17 cellular contexts compared by ENCODE assay signal in genomic region chr15:93823971-93824866, GRCh38.
A peak's percentile ranks its signal among the peaks of the same experiment; 100 is the strongest.
DNase-seq lines count a peak whose midpoint lies in the region; ATAC-seq and TF ChIP-seq lines count a peak whose summit lies in the region.
"Had no signal": no experiment of that assay in that cellular context is flagged by ENCODE, and none has a peak within 500 bp of the region (broad histone marks: within the 10 kb centered on the region; RNA-seq: fewer than 3 reads in every experiment).

No MANE protein-coding gene starts in this region.

- intact Hi-C loops in Right ventricle myocardium superior (cut with DNase I) = no loop called here
- intact Hi-C loops in left ventricle myocardium inferior (cut with micrococcal nuclease) = no loop called here
- intact Hi-C loops in aorta (cut with DNase I) = no loop called here

- no peak overlapping the region for H3K4me3 ChIP-seq in left ventricle myocardium inferior
- no peak overlapping the region for H3K4me3 ChIP-seq in gastroesophageal sphincter
- H3K4me3 ChIP-seq in aorta (ENCODE audit: low read length in 2 of 2) = no peak overlapping the region
- H3K4me3 ChIP-seq: GM23338 had no signal

- WGBS in gastroesophageal sphincter (ENCODE audit: low coverage in 1 of 2), 2 donors = 73% methylated on average over 3 to 8 of the region's 9 CpGs
- 80 to 89% methylated on average over 9 of the region's 9 CpGs for whole genome bisulfite sequencing in aorta, 2 donors

- H3K27ac ChIP-seq in left ventricle myocardium inferior (replicated peaks) (no peak overlapping the region), gastroesophageal sphincter (no peak overlapping the region), aorta (ENCODE audit: low read depth in 1 of 2, low read length in 2 of 2) (no peak overlapping the region)
- H3K27ac ChIP-seq: C4-2B, HL-60 had no signal

- H3K9me3 ChIP-seq in left ventricle myocardium inferior (replicated peaks) = peaks cover under 1% of the 10 kb centered on the region
- H3K9me3 ChIP-seq in gastroesophageal sphincter = no peaks in the 10 kb centered on the region
- H3K9me3 ChIP-seq in aorta (ENCODE audit: control insufficient read depth, low read length) = no peaks in the 10 kb centered on the region

- no peak for TF ChIP-seq POLR2A in gastroesophageal sphincter (IDR thresholded peaks at IDR 0.05)

- TF ChIP-seq CTCF in left ventricle myocardium inferior (IDR thresholded peaks at IDR 0.05; ENCODE audit: borderline replicate concordance) (no peak), gastroesophageal sphincter (IDR thresholded peaks at IDR 0.05) (no peak)

- H3K27me3 ChIP-seq in left ventricle myocardium inferior (ENCODE audit: low read depth) (peaks cover 3% of the 10 kb centered on the region), gastroesophageal sphincter (no peaks in the 10 kb centered on the region), aorta (ENCODE audit: control insufficient read depth in 1 of 2, insufficient read depth in 2 of 2, low read length in 1 of 2) (no peaks in the 10 kb centered on the region)

- no peaks in the 10 kb centered on the region for H3K36me3 ChIP-seq in left ventricle myocardium inferior
- no peaks in the 10 kb centered on the region for H3K36me3 ChIP-seq in gastroesophageal sphincter
- no peaks in the 10 kb centered on the region for H3K36me3 ChIP-seq in aorta (ENCODE audit: control insufficient read depth in 1 of 2, insufficient read depth in 2 of 2, low read length in 1 of 2)

- no peak for TF ChIP-seq EP300 in gastroesophageal sphincter (IDR thresholded peaks at IDR 0.05)

- ATAC-seq in Right ventricle myocardium superior (ENCODE audit: poor library complexity) (peak; percentile 26), gastroesophageal sphincter (peak; percentile 25), aorta (ENCODE audit: low FRiP score) (peak; percentile 34)
- ATAC-seq: GM23338 had no signal

- DNase-seq in Right ventricle myocardium superior = no peak
- DNase-seq in left ventricle myocardium inferior = no peak
- peak; percentile 13 for DNase-seq in RPMI7951 (ENCODE audit: low read depth)
- DNase-seq in aorta = no peak
- no peak for DNase-seq in DMS 273 treated with DMSO at 0.1 percent for 48 hours (lab: John Stamatoyannopoulos, UW)
- no peak for DNase-seq in occipital lobe (lab: John Stamatoyannopoulos, UW)
- DNase-seq in C1 segment of cervical spinal cord (lab: John Stamatoyannopoulos, UW) = no peak
- DNase-seq: 8988T; CD4-positive, alpha-beta memory T cell; DMS153; DMS79 treated with DMSO at 0.1 percent for 48 hours; GF-D8; H7 had no signal

- H3K4me1 ChIP-seq in left ventricle myocardium inferior (no peaks in the 10 kb centered on the region), gastroesophageal sphincter (peaks cover 0 to 9% (median 0%) of the 10 kb centered on the region in 3 donors), aorta (ENCODE audit: control insufficient read depth in 1 of 2, insufficient read depth in 2 of 2, low read length in 2 of 2) (no peaks in the 10 kb centered on the region)
